8 cellular contexts compared by ENCODE assay signal in the genomic region with DNA sequence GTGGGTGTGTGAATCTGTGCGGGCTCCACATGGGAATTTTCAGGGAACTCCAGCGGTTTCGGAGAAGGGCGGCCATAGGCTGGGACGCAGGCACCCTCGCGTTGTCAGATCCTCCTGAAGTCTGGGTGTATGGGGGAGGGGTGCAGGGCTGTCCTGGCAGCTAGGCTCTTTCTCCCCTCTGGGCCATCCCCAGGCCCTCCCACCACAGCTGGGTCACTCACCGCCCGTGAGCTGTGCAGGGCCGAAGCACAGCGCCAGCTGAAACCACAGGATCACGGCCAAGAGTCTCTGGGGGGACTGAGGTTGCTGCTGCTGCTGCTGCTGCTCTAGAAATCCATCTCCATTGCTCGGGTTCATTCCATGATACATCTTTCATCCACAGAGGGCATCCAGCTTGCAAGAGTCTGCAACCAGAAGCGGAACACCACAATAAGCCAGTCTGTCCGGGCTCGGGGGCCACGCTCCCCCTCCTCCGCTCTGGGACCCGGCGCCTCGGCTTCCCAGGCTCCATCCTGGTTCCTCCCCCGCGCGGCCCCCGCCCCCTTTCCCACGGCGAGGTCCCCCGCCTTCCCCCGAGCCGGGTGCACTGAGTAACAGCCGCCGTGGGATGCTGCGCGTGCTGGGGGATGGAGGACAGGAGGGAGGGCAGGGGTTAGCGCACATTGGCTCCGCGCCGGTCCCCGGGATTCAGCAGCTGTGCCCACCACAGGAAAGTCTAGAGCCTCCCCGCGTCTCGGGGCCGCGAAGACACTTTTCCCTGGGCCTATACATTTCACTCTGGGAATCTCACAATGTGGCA.
DNase-seq lines count a peak whose midpoint lies in the region; ATAC-seq lines count a peak whose summit lies in the region.

No MANE protein-coding gene starts in this region.

- intact Hi-C loops in head of caudate nucleus (cut with DNase I) (no loop called here), posterior cingulate gyrus (cut with DNase I) (no loop called here)

- DNase-seq in ELF-1 (ENCODE audit: low read depth, low spot score) (peak; percentile 54), NCI-H2227 treated with DMSO at 0.1 percent for 48 hours (lab: John Stamatoyannopoulos, UW) (peak; percentile 66), head of caudate nucleus (peak in 40 of 42 donors; percentile 34 to 84 (median 62)), posterior cingulate gyrus (peak in 7 of 10 donors; percentile 40 to 91 (median 53)), NCI-H2107 treated with DMSO at 0.1 percent for 48 hours (lab: John Stamatoyannopoulos, UW; ENCODE audit: unreplicated experiment) (no peak), activated gamma-delta T cell (lab: John Stamatoyannopoulos, UW) (no peak)
- peak; percentile 50 for DNase-seq in activated naive CD4-positive, alpha-beta T cell treated with anti-CD3 and anti-CD28 coated beads, Interleukin-2, amount 50 U/mL, for 16 hours

- no peak for ATAC-seq in GM19351 (IDR thresholded peaks at IDR 0.05; ENCODE audit: unreplicated experiment)

Comparison
In these comparisons a context has a peak if more than half of its experiments do, and no peak if none do; other contexts are left out.
1. DNase-seq: peak in ELF-1 (single experiment), NCI-H2227 treated with DMSO at 0.1 percent for 48 hours (single experiment), activated naive CD4-positive, alpha-beta T cell treated with anti-CD3 and anti-CD28 coated beads, Interleukin-2, amount 50 U/mL, for 16 hours (single experiment), head of caudate nucleus (40 of 42) and posterior cingulate gyrus (7 of 10); none in NCI-H2107 treated with DMSO at 0.1 percent for 48 hours (single experiment) and activated gamma-delta T cell (single experiment).